8 cellular contexts compared by ENCODE assay signal in genomic region chr2:164840930-164841718, GRCh38. TPM values are rescaled to one million over a fixed set of nuclear protein-coding genes. Genes with fewer than 3 reads are reported as not detected.
DNase-seq lines count a peak whose midpoint lies in the region; ATAC-seq and TF ChIP-seq lines count a peak whose summit lies in the region.

No MANE protein-coding gene starts in this region.

- TF ChIP-seq CTCF in AG09309 (IDR thresholded peaks at IDR 0.05; ENCODE audit: control insufficient read depth, insufficient read depth, low read depth, low read length, missing control alignments) (no peak), fibroblast of lung (conservative IDR thresholded peaks at IDR 0.05 in 1 of 2, IDR thresholded peaks at IDR 0.05 in 1 of 2; ENCODE audit: low read depth in 1 of 2, low read length in 2 of 2) (no peak)

- H3K4me1 ChIP-seq in fibroblast of lung (ENCODE audit: control insufficient read depth, extremely low read depth, insufficient read depth, low read length) (peaks cover 9% of the 10 kb centered on the region), urinary bladder (ENCODE audit: insufficient read depth) (no peaks in the 10 kb centered on the region)

- no peaks in the 10 kb centered on the region for H3K36me3 Mint-ChIP-seq in activated CD8-positive, alpha-beta T cell treated with anti-CD3 and anti-CD28 coated beads, Interleukin-2, amount 10 ng/mL, durations not matched to agents 7 days and 5 days (ENCODE audit: low read depth)

- no peak overlapping the region for H3K27ac Mint-ChIP-seq in activated CD8-positive, alpha-beta T cell treated with anti-CD3 and anti-CD28 coated beads, Interleukin-2, amount 10 ng/mL, durations not matched to agents 7 days and 5 days

- H3K79me2 ChIP-seq in fibroblast of lung (ENCODE audit: control insufficient read depth, insufficient read depth, low read length) = peaks cover 4% of the 10 kb centered on the region

- CTCF ChIA-PET in activated CD8-positive, alpha-beta T cell treated with anti-CD3 and anti-CD28 coated beads, Interleukin-2, amount 10 ng/mL, durations not matched to agents 7 days and 5 days (lab: Charles Lee) = interaction anchor here (0.6 to 1.3 kb wide), 6 partner anchors 13 to 330 kb away, joined by 3 to 4 read pairs (median 3); no protein-coding TSS in a partner anchor

- H3K27me3 Mint-ChIP-seq in activated CD8-positive, alpha-beta T cell treated with anti-CD3 and anti-CD28 coated beads, Interleukin-2, amount 10 ng/mL, durations not matched to agents 7 days and 5 days (ENCODE audit: low read depth) = peaks cover 33% of the 10 kb centered on the region

- H3K4me1 Mint-ChIP-seq in activated CD8-positive, alpha-beta T cell treated with anti-CD3 and anti-CD28 coated beads, Interleukin-2, amount 10 ng/mL, durations not matched to agents 7 days and 5 days (ENCODE audit: low read depth) = peaks cover 7% of the 10 kb centered on the region

- ATAC-seq in GM18498 (IDR thresholded peaks at IDR 0.05; ENCODE audit: unreplicated experiment) (peak; percentile 64), HG02885 (IDR thresholded peaks at IDR 0.05; ENCODE audit: poor library complexity, unreplicated experiment) (peak; percentile 76)
- peak; percentile 82 for ATAC-seq in activated CD8-positive, alpha-beta T cell treated with anti-CD3 and anti-CD28 coated beads, Interleukin-2, amount 10 ng/mL, durations not matched to agents 7 days and 5 days

- H3K4me3 ChIP-seq in AG09309 (ENCODE audit: control insufficient read depth, low read depth, low read length) (peak overlapping the region; percentile 88), fibroblast of lung (replicated peaks in 1 of 4; ENCODE audit: control extremely low read depth in 1 of 4, insufficient read depth in 1 of 4, low read depth in 3 of 4, low read length in 4 of 4) (peak overlapping the region; percentile 66 to 80 (median 70)), urinary bladder (ENCODE audit: low read depth, low read length) (peak overlapping the region; percentile 81)

- H2AFZ ChIP-seq in fibroblast of lung (ENCODE audit: low read length) = peak overlapping the region; percentile 83

- H3K4me3 Mint-ChIP-seq in activated CD8-positive, alpha-beta T cell treated with anti-CD3 and anti-CD28 coated beads, Interleukin-2, amount 10 ng/mL, durations not matched to agents 7 days and 5 days = peak overlapping the region; percentile 62

- POLR2A ChIA-PET in activated CD8-positive, alpha-beta T cell treated with anti-CD3 and anti-CD28 coated beads, Interleukin-2, amount 10 ng/mL, durations not matched to agents 7 days and 5 days (lab: Charles Lee) = no interaction called here

- H3K9ac ChIP-seq in fibroblast of lung (ENCODE audit: insufficient read depth, low read length) = peak overlapping the region; percentile 89

- DNase-seq in AG09309 (ENCODE audit: low read depth) (no peak), NCI-H2029 (lab: John Stamatoyannopoulos, UW) (peak; percentile 59), fibroblast of lung (ENCODE audit: low read depth in 2 of 2) (peak; percentile 30 to 71), myocyte (ENCODE audit: low read depth) (peak; percentile 84)
- DNase-seq in activated CD8-positive, alpha-beta T cell treated with anti-CD3 and anti-CD28 coated beads, Interleukin-2, amount 10 ng/mL, durations not matched to agents 7 days and 5 days = peak; percentile 24

- H3K36me3 ChIP-seq in fibroblast of lung (ENCODE audit: control insufficient read depth, insufficient read depth, low read length) = no peaks in the 10 kb centered on the region
- no peaks in the 10 kb centered on the region for H3K36me3 ChIP-seq in urinary bladder (ENCODE audit: insufficient read depth)

- no peaks in the 10 kb centered on the region for H4K20me1 ChIP-seq in fibroblast of lung (ENCODE audit: control insufficient read depth, extremely low read depth, insufficient read depth, low read length)

- WGBS in urinary bladder = under 1% methylated on average over 90 of the region's 90 CpGs

- no peaks in the 10 kb centered on the region for H3K27me3 ChIP-seq in fibroblast of lung (ENCODE audit: control insufficient read depth, insufficient read depth, low read length)

- H3K9me3 Mint-ChIP-seq in activated CD8-positive, alpha-beta T cell treated with anti-CD3 and anti-CD28 coated beads, Interleukin-2, amount 10 ng/mL, durations not matched to agents 7 days and 5 days (ENCODE audit: insufficient read depth) = no peaks in the 10 kb centered on the region

- H3K27ac ChIP-seq in fibroblast of lung (ENCODE audit: insufficient read depth, low read length) (peak overlapping the region; percentile 60), urinary bladder (ENCODE audit: low read depth) (peak overlapping the region; percentile 81)

- no peaks in the 10 kb centered on the region for H3K9me3 ChIP-seq in fibroblast of lung (ENCODE audit: control insufficient read depth, insufficient read depth, low read depth, low read length)

- H3K4me2 ChIP-seq in fibroblast of lung (ENCODE audit: extremely low read depth, insufficient read depth, low read length) = peak overlapping the region; percentile 98

RNA-seq across cellular contexts. Expression of gene COBLL1, which starts 0.5 kb away (rescaled TPM):
- not detected for total RNA-seq in activated CD8-positive, alpha-beta T cell treated with anti-CD3 and anti-CD28 coated beads, Interleukin-2, amount 10 ng/mL, durations not matched to agents 7 days and 5 days
- total RNA-seq in fibroblast of lung (5.1 and 10.1 TPM in 2 replicates), myocyte (2.3 and 5.6 TPM in 2 replicates), urinary bladder (51.8 TPM)
- polyA plus RNA-seq in fibroblast of lung (3.7 and 11.9 TPM in 2 replicates), urinary bladder (12.9 TPM)
- polyA plus RNA-seq in fibroblast of lung (2012) = 3.3 and 12.6 TPM in 2 replicates
- 0.93 and 10.9 TPM in 2 replicates for polyA minus RNA-seq in fibroblast of lung (ENCODE audit: low replicate concordance)
- 5.3 TPM for polyA plus RNA-seq in myocyte (2012)
